Comparison of ENCODE assay signal across 21 cellular contexts in the genomic region with DNA sequence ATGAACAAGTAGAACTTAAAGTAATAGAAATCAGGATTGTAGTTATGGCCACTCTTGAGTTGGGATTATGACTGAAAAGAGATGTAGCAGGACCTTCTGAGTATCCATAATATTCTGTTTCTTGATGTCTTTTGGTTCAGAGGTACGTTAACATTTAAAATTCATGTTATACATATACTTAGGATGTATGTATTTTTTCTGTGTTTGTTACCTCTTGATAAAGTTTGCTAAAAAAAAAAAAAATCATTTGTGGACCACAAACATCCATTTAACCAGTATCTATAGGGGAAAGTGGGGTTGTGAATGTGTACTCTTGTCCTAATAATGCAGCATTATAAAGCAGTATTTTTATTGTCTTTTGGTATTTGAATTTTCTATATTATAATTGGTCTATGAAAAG.
A peak's percentile ranks its signal among the peaks of the same experiment; 100 is the strongest.
DNase-seq lines count a peak whose midpoint lies in the region; ATAC-seq and TF ChIP-seq lines count a peak whose summit lies in the region.
"Had no signal": no experiment of that assay in that cellular context is flagged by ENCODE, and none has a peak within 500 bp of the region (broad histone marks: within the 10 kb centered on the region; RNA-seq: fewer than 3 reads in every experiment).

No MANE protein-coding gene starts in this region.

- H3K4me1 Mint-ChIP-seq in neural progenitor cell (peaks cover 32% of the 10 kb centered on the region), T-helper 17 cell (peaks cover 7% of the 10 kb centered on the region)
- H3K4me1 Mint-ChIP-seq: CD14-positive monocyte had no signal

- ATAC-seq in T-helper 17 cell (no peak), HG02870 (IDR thresholded peaks at IDR 0.05; ENCODE audit: unreplicated experiment) (no peak)
- ATAC-seq: right lobe of liver had no signal

- H3K36me3 ChIP-seq in BJ (ENCODE audit: control insufficient read depth, insufficient read depth, low read length) (no peaks in the 10 kb centered on the region), esophagus squamous epithelium (no peaks in the 10 kb centered on the region), neural progenitor cell (no peaks in the 10 kb centered on the region)
- H3K36me3 ChIP-seq: brain microvascular endothelial cell, neutrophil, right lobe of liver had no signal

- TF ChIP-seq CTCF in BJ (IDR thresholded peaks at IDR 0.05; ENCODE audit: insufficient read depth, low read depth, low read length) (no peak), esophagus squamous epithelium (IDR thresholded peaks at IDR 0.05) (no peak), neural progenitor cell (IDR thresholded peaks at IDR 0.05) (no peak)

- H2AFZ ChIP-seq in neural progenitor cell (replicated peaks) = peak overlapping the region; percentile 45

- H3K4me2 ChIP-seq in neural progenitor cell = no peak overlapping the region

- H3K9ac ChIP-seq in neural progenitor cell = no peak overlapping the region

- H3K4me3 Mint-ChIP-seq in neural progenitor cell (no peak overlapping the region), T-helper 17 cell (no peak overlapping the region)
- H3K4me3 Mint-ChIP-seq: CD14-positive monocyte had no signal

- H3K9me3 ChIP-seq in esophagus squamous epithelium = no peaks in the 10 kb centered on the region
- H3K9me3 ChIP-seq in neural progenitor cell (ENCODE audit: low read depth) = no peaks in the 10 kb centered on the region
- no peaks in the 10 kb centered on the region for H3K9me3 ChIP-seq in T-helper 17 cell (ENCODE audit: control insufficient read depth, low read length, poor library complexity, severe bottlenecking)
- H3K9me3 ChIP-seq: neutrophil, right lobe of liver had no signal

- no peaks in the 10 kb centered on the region for H3K27me3 Mint-ChIP-seq in neural progenitor cell (ENCODE audit: insufficient read depth, low read depth)
- no peaks in the 10 kb centered on the region for H3K27me3 Mint-ChIP-seq in T-helper 17 cell

- peaks cover 2% of the 10 kb centered on the region for H3K9me3 Mint-ChIP-seq in neural progenitor cell

- intact Hi-C loops in esophagus squamous epithelium (cut with DNase I) = no loop called here
- intact Hi-C loops in cardiac septum (cut with DNase I) = no loop called here

- H3K27ac Mint-ChIP-seq in neural progenitor cell (peak overlapping the region; percentile 86), T-helper 17 cell (no peak overlapping the region)
- H3K27ac Mint-ChIP-seq: CD14-positive monocyte had no signal

- no peaks in the 10 kb centered on the region for H3K79me2 ChIP-seq in neural progenitor cell (ENCODE audit: low read depth)

- WGBS in esophagus squamous epithelium, 2 donors = 83 to 100% methylated on average over 1 of the region's 1 CpG

- H3K27ac ChIP-seq in esophagus squamous epithelium (peak overlapping the region in 3 of 4 donors; percentile 58 to 78 (median 68)), neural progenitor cell (no peak overlapping the region)
- H3K27ac ChIP-seq: neutrophil, right lobe of liver had no signal

- POLR2A ChIA-PET in BJ (lab: Charles Lee) = no interaction called here

- TF ChIP-seq POLR2A in esophagus squamous epithelium (IDR thresholded peaks at IDR 0.05) = no peak

- H3F3A ChIP-seq in neural progenitor cell (ENCODE audit: low read depth) = peaks cover 13% of the 10 kb centered on the region

- peaks cover 0 to 15% (median 0%) of the 10 kb centered on the region in 3 donors for H3K4me1 ChIP-seq in esophagus squamous epithelium
- peaks cover 47% of the 10 kb centered on the region for H3K4me1 ChIP-seq in neural progenitor cell
- H3K4me1 ChIP-seq: right lobe of liver had no signal

- H4K20me1 ChIP-seq in neural progenitor cell (ENCODE audit: low read depth) = no peaks in the 10 kb centered on the region

- H3K36me3 Mint-ChIP-seq in neural progenitor cell (peaks cover 2% of the 10 kb centered on the region), T-helper 17 cell (ENCODE audit: low read depth) (peaks cover 5% of the 10 kb centered on the region)

- DNase-seq in BJ (ENCODE audit: low read depth) = no peak
- peak; percentile 28 for DNase-seq in SK-MEL-5 (ENCODE audit: low read depth, low spot score)
- no peak for DNase-seq in esophagus squamous epithelium (lab: John Stamatoyannopoulos, UW)
- DNase-seq in neural progenitor cell (ENCODE audit: low spot score) = no peak
- no peak for DNase-seq in T-helper 17 cell
- DNase-seq in ecto neural progenitor cell (ENCODE audit: low spot score) = no peak
- no peak for DNase-seq in cardiac septum (ENCODE audit: low spot score)
- DNase-seq: activated CD4-positive, CD25-positive, alpha-beta regulatory T cell treated with anti-CD3 and anti-CD28 coated beads, Interleukin-2, amount 50 U/mL, for 72 hours; activated naive CD4-positive, alpha-beta T cell; brain microvascular endothelial cell; DMS79 treated with DMSO at 0.1 percent for 48 hours; effector CD4-positive, alpha-beta T cell; MM.1S; NCI-H2107; NCI-H82; right lobe of liver; stimulated activated CD4-positive, alpha-beta T cell treated with anti-CD3 and anti-CD28 coated beads, Interleukin-4, amount 100 ng/mL, for 24 hours had no signal

- H3K4me3 ChIP-seq in BJ (ENCODE audit: low read depth, low read length) (peak overlapping the region; percentile 28; the same call in 1 of the 2 replicates), esophagus squamous epithelium (peak overlapping the region in 2 of 4 donors; percentile 2 to 27), neural progenitor cell (no peak overlapping the region)
- H3K4me3 ChIP-seq: lung, right lobe of liver had no signal

- CTCF ChIA-PET in BJ (lab: Yijun Ruan, JAX) = interaction anchor here (1.0 kb wide), 1 partner anchor 22 kb away, joined by 3 read pairs; no protein-coding TSS in a partner anchor

- in situ Hi-C loops in SK-MEL-5 (cut with HindIII; ENCODE audit: low pct_unique_long_range_greater_than_20kb, low sequenced_read_pairs) = no loop called here

- no peaks in the 10 kb centered on the region for H3K27me3 ChIP-seq in BJ (ENCODE audit: control insufficient read depth, insufficient read depth, low read length)
- no peaks in the 10 kb centered on the region for H3K27me3 ChIP-seq in esophagus squamous epithelium
- H3K27me3 ChIP-seq in neural progenitor cell = no peaks in the 10 kb centered on the region
- H3K27me3 ChIP-seq: brain microvascular endothelial cell, neutrophil, right lobe of liver had no signal
